ENCODE assay signal across 8 cellular contexts in the genomic region with DNA sequence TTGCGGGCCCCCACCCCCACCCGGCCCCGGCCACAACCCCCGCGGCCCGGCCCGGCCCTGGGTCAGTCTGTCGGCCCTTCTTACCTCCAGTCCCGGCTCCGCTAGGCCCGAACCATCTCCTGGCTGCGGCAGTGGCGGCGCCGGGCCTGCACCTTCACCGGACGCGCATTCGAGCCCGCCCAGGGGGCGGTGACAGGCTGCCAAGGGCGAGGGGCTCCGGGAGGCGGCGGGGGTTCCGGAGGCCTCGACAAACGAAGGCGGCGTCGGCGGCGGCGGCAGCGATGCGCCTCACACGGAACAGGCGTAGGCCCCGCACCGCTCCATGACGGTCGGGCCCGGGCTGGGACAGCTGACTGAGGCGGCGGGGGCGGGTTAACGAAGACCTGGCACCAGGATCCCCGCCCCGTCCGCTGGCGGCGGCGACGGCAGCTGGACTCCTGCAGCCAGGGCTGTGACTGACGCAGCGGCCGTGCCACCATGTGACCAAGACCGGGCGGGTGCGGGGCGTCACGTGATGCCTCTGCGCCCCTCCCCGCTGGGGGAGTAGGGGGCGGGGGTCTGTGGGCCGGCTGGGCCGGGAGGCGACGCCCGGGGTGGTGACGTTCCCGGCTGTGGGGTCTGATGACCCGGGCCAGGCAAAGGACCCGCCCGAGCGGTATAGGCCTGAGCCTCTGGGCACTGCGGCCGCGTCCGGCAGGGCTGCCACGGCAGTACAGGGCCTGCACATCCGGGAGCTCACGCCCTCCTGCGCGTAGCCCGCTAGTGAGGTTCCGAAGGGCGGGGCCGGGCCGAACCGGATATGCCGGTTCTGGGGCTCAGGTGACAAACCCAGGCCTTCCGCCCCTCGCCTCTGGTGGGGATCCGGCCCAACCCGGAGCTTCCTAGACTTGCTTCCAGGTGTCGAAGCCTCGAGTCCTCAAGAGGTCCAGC. TPM values are rescaled to one million over a fixed set of nuclear protein-coding genes. Genes with fewer than 3 reads are reported as not detected.
DNase-seq lines count a peak whose midpoint lies in the region; ATAC-seq, FAIRE-seq and TF ChIP-seq lines count a peak whose summit lies in the region.

A gene with protein sequence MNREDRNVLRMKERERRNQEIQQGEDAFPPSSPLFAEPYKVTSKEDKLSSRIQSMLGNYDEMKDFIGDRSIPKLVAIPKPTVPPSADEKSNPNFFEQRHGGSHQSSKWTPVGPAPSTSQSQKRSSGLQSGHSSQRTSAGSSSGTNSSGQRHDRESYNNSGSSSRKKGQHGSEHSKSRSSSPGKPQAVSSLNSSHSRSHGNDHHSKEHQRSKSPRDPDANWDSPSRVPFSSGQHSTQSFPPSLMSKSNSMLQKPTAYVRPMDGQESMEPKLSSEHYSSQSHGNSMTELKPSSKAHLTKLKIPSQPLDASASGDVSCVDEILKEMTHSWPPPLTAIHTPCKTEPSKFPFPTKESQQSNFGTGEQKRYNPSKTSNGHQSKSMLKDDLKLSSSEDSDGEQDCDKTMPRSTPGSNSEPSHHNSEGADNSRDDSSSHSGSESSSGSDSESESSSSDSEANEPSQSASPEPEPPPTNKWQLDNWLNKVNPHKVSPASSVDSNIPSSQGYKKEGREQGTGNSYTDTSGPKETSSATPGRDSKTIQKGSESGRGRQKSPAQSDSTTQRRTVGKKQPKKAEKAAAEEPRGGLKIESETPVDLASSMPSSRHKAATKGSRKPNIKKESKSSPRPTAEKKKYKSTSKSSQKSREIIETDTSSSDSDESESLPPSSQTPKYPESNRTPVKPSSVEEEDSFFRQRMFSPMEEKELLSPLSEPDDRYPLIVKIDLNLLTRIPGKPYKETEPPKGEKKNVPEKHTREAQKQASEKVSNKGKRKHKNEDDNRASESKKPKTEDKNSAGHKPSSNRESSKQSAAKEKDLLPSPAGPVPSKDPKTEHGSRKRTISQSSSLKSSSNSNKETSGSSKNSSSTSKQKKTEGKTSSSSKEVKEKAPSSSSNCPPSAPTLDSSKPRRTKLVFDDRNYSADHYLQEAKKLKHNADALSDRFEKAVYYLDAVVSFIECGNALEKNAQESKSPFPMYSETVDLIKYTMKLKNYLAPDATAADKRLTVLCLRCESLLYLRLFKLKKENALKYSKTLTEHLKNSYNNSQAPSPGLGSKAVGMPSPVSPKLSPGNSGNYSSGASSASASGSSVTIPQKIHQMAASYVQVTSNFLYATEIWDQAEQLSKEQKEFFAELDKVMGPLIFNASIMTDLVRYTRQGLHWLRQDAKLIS (minus strand): TSS at position 460 of the 930 bp plus-strand sequence. CDS start 26,445 bp downstream, outside the sequence.

- DNase-seq in Caki2 (ENCODE audit: low read depth) (peak; percentile 94), HTR-8/SVneo (ENCODE audit: insufficient read length, low spot score) (peak; percentile 94), activated T-cell treated with anti-CD3 and anti-CD28 coated beads for 24 hours (ENCODE audit: low read depth) (peak; percentile 76), epithelial cell of esophagus (ENCODE audit: low read depth) (peak; percentile 96), mucosa of descending colon (peak; percentile 96 to 98 (median 97))
- DNase-seq in stimulated activated CD8-positive, alpha-beta memory T cell treated with anti-CD3 and anti-CD28 coated beads, Interleukin-4, amount 100 ng/mL, for 24 hours (ENCODE audit: low read depth): peak; percentile 81

- peak; percentile 94 for FAIRE-seq in HTR-8/SVneo (lab: Jason Lieb, UNC)

- peak within 1 kb of the TSS; percentile 73 for H3K9ac ChIP-seq in OCI-LY1 (ENCODE audit: low read length)

- TF ChIP-seq CTCF in OCI-LY1 (IDR thresholded peaks at IDR 0.05; ENCODE audit: low read length): no peak
- TF ChIP-seq CTCF in epithelial cell of esophagus (IDR thresholded peaks at IDR 0.05; ENCODE audit: insufficient read depth, low read depth, low read length, missing control alignments): no peak
- TF ChIP-seq CTCF in mucosa of descending colon (IDR thresholded peaks at IDR 0.05): peak; percentile 20

- intact Hi-C loops in mucosa of descending colon (cut with DNase I, micrococcal nuclease): no loop called here

- H3K9me3 ChIP-seq in OCI-LY1 (ENCODE audit: low read length) (no peaks in the 10 kb centered on the region), mucosa of descending colon (no peaks in the 10 kb centered on the region)

- no peaks in the 10 kb centered on the region for H3K27me3 ChIP-seq in OCI-LY1 (ENCODE audit: insufficient read depth, low read length)

- peak within 1 kb of the TSS; percentile 65 for H3K27ac ChIP-seq in OCI-LY1 (ENCODE audit: low read depth, low read length, poor library complexity, severe bottlenecking)

- H3K36me3 ChIP-seq in OCI-LY1 (ENCODE audit: insufficient read depth, low read length) (peaks cover 17% of the 10 kb centered on the region), mucosa of descending colon (ENCODE audit: low read depth) (no peaks in the 10 kb centered on the region)

- H3K4me3 ChIP-seq in OCI-LY1 (ENCODE audit: low read depth, low read length, poor library complexity, severe bottlenecking) (peak within 1 kb of the TSS; percentile 68), epithelial cell of esophagus (ENCODE audit: low read length) (peak within 1 kb of the TSS; percentile 56), mucosa of descending colon (peak within 1 kb of the TSS; percentile 94)

- peaks cover 43% of the 10 kb centered on the region for H3K79me2 ChIP-seq in OCI-LY1 (ENCODE audit: insufficient read depth, low read length)

- H3K4me1 ChIP-seq in OCI-LY1 (ENCODE audit: insufficient read depth, low read length, severe bottlenecking) (peaks cover 16% of the 10 kb centered on the region), mucosa of descending colon (ENCODE audit: low read depth) (peaks cover 12% of the 10 kb centered on the region)

- H3K4me2 ChIP-seq in OCI-LY1 (ENCODE audit: low read length): peak within 1 kb of the TSS; percentile 83

- H2AFZ ChIP-seq in OCI-LY1 (ENCODE audit: low read length): peak within 1 kb of the TSS; percentile 20; the same call in 1 of the 2 replicates

- no peaks in the 10 kb centered on the region for H3K9me2 ChIP-seq in OCI-LY1 (ENCODE audit: low read depth, low read length)

- H3F3A ChIP-seq in OCI-LY1 (ENCODE audit: insufficient read depth, low read length): no peaks in the 10 kb centered on the region

- H4K20me1 ChIP-seq in OCI-LY1 (ENCODE audit: insufficient read depth, low read length): no peaks in the 10 kb centered on the region; the same call in 1 of the 2 replicates

- ATAC-seq in GM21367 (IDR thresholded peaks at IDR 0.05; ENCODE audit: unreplicated experiment) (peak; percentile 87), mucosa of descending colon (peak; percentile 96)

- in situ Hi-C loops in Caki2 (cut with HindIII; ENCODE audit: low pct_unique_long_range_greater_than_20kb, low sequenced_read_pairs): no loop called here

RNA-seq across cellular contexts. Expression of the gene that starts here (rescaled TPM):
- 11.5 and 12.7 TPM in 2 replicates for total RNA-seq in Caki2 (2014; rRNA removed; shearing (Covaris generic); ENCODE audit: low replicate concordance)
- total RNA-seq in mucosa of descending colon: 10 to 100 TPM; 65.8 to 85.3 (median 76.6) TPM

Comparison
In these comparisons a context has a peak if more than half of its experiments do, and no peak if none do; other contexts are left out.
1. Peak in every context shown above with its lines: DNase-seq, ATAC-seq, H3K4me3 ChIP-seq and H3K27ac ChIP-seq.